12 cellular contexts compared by ENCODE assay signal in genomic region chr10:12628964-12629766, GRCh38.
DNase-seq lines count a peak whose midpoint lies in the region; ATAC-seq and TF ChIP-seq lines count a peak whose summit lies in the region.
"Had no signal": no experiment of that assay in that cellular context is flagged by ENCODE, and none has a peak within 500 bp of the region (broad histone marks: within the 10 kb centered on the region; RNA-seq: fewer than 3 reads in every experiment).

No MANE protein-coding gene starts in this region.

- peak overlapping the region in 2 of 8 donors; percentile 6 to 12 for H3K4me3 Mint-ChIP-seq in CD4-positive, alpha-beta memory T cell
- no peak overlapping the region for H3K4me3 Mint-ChIP-seq in chondrocyte (ENCODE audit: unreplicated experiment)
- H3K4me3 Mint-ChIP-seq: activated naive CD8-positive, alpha-beta T cell treated with anti-CD3 and anti-CD28 coated beads, Interleukin-2, amount 10 ng/mL, durations not matched to agents 7 days and 5 days had no signal

- no peaks in the 10 kb centered on the region for H3K27me3 Mint-ChIP-seq in CD4-positive, alpha-beta memory T cell
- no peaks in the 10 kb centered on the region for H3K27me3 Mint-ChIP-seq in chondrocyte (ENCODE audit: low read depth)
- H3K27me3 Mint-ChIP-seq: activated naive CD8-positive, alpha-beta T cell treated with anti-CD3 and anti-CD28 coated beads, Interleukin-2, amount 10 ng/mL, durations not matched to agents 7 days and 5 days had no signal

- peaks cover 12 to 20% (median 19%) of the 10 kb centered on the region in 4 donors for H3K4me1 Mint-ChIP-seq in CD4-positive, alpha-beta memory T cell
- peaks cover 28% of the 10 kb centered on the region for H3K4me1 Mint-ChIP-seq in chondrocyte (ENCODE audit: low read depth)
- H3K4me1 Mint-ChIP-seq: activated naive CD8-positive, alpha-beta T cell treated with anti-CD3 and anti-CD28 coated beads, Interleukin-2, amount 10 ng/mL, durations not matched to agents 7 days and 5 days had no signal

- H3K9me3 ChIP-seq in CD4-positive, alpha-beta memory T cell (ENCODE audit: control insufficient read depth in 1 of 2, low read length in 2 of 2), result no peaks in the 10 kb centered on the region
- H3K9me3 ChIP-seq: uterus had no signal

- H3K9me3 Mint-ChIP-seq in CD4-positive, alpha-beta memory T cell, result peaks cover 0 to 2% (median 0%) of the 10 kb centered on the region in 8 donors
- peaks cover 12% of the 10 kb centered on the region for H3K9me3 Mint-ChIP-seq in chondrocyte (ENCODE audit: low read depth)
- H3K9me3 Mint-ChIP-seq: activated naive CD8-positive, alpha-beta T cell treated with anti-CD3 and anti-CD28 coated beads, Interleukin-2, amount 10 ng/mL, durations not matched to agents 7 days and 5 days had no signal

- DNase-seq in CD4-positive, alpha-beta memory T cell, result no peak
- DNase-seq in LoVo (ENCODE audit: low spot score), result peak; percentile 32
- DNase-seq in OCI-M1 (lab: John Stamatoyannopoulos, UW), result peak; percentile 23
- peak; percentile 39 for DNase-seq in left kidney (ENCODE audit: low read depth, low spot score)
- DNase-seq in chondrocyte (ENCODE audit: low spot score), result no peak
- DNase-seq in cardiac septum (ENCODE audit: low spot score), result no peak
- DNase-seq in Right ventricle myocardium inferior (ENCODE audit: missing footprints), result no peak
- DNase-seq: activated naive CD8-positive, alpha-beta T cell treated with anti-CD3 and anti-CD28 coated beads, Interleukin-2, amount 10 ng/mL, durations not matched to agents 7 days and 5 days; NCI-H1694; nucleus accumbens; uterus had no signal

- no peaks in the 10 kb centered on the region for H3K27me3 ChIP-seq in CD4-positive, alpha-beta memory T cell (ENCODE audit: insufficient read depth, low read length)
- H3K27me3 ChIP-seq: uterus had no signal

- no peak overlapping the region for H3K4me3 ChIP-seq in CD4-positive, alpha-beta memory T cell (ENCODE audit: low read length in 2 of 2)
- H3K4me3 ChIP-seq: uterus had no signal

- H3K27ac Mint-ChIP-seq in CD4-positive, alpha-beta memory T cell, result peak overlapping the region in 4 of 7 donors; percentile 3 to 55 (median 30)
- H3K27ac Mint-ChIP-seq in chondrocyte (ENCODE audit: unreplicated experiment), result no peak overlapping the region
- H3K27ac Mint-ChIP-seq: activated naive CD8-positive, alpha-beta T cell treated with anti-CD3 and anti-CD28 coated beads, Interleukin-2, amount 10 ng/mL, durations not matched to agents 7 days and 5 days had no signal

- no peak for TF ChIP-seq CTCF in chondrocyte (IDR thresholded peaks at IDR 0.05)

- no peak overlapping the region for H3K27ac ChIP-seq in CD4-positive, alpha-beta memory T cell (ENCODE audit: low read depth, low read length)
- H3K27ac ChIP-seq: uterus had no signal

- H3K4me1 ChIP-seq in CD4-positive, alpha-beta memory T cell (ENCODE audit: insufficient read depth, low read length), result peaks cover 5% of the 10 kb centered on the region
- H3K4me1 ChIP-seq: uterus had no signal

- no peaks in the 10 kb centered on the region for H3K36me3 ChIP-seq in CD4-positive, alpha-beta memory T cell (ENCODE audit: insufficient read depth, low read length)
- H3K36me3 ChIP-seq: uterus had no signal

- ATAC-seq in HG02970 (IDR thresholded peaks at IDR 0.05; ENCODE audit: low FRiP score, unreplicated experiment), result no peak
- ATAC-seq in Right ventricle myocardium inferior, result no peak

- peaks cover 2 to 9% of the 10 kb centered on the region in 2 donors for H3K36me3 Mint-ChIP-seq in CD4-positive, alpha-beta memory T cell
- H3K36me3 Mint-ChIP-seq in chondrocyte (ENCODE audit: low read depth), result peaks cover 3% of the 10 kb centered on the region
- H3K36me3 Mint-ChIP-seq: activated naive CD8-positive, alpha-beta T cell treated with anti-CD3 and anti-CD28 coated beads, Interleukin-2, amount 10 ng/mL, durations not matched to agents 7 days and 5 days had no signal

- POLR2A ChIA-PET in CD4-positive, alpha-beta memory T cell (lab: Charles Lee; ENCODE audit: partially characterized antibody), result no interaction called here

- intact Hi-C loops in CD4-positive, alpha-beta memory T cell (cut with micrococcal nuclease), result no loop called here
- intact Hi-C loops in cardiac septum (cut with DNase I) (no loop called here), Right ventricle myocardium inferior (cut with DNase I) (no loop called here)

- CTCF ChIA-PET in CD4-positive, alpha-beta memory T cell (lab: Charles Lee; ENCODE audit: partially characterized antibody), result interaction anchor here (1.2 to 1.3 kb wide), 3 partner anchors 11 to 365 kb away, joined by 3 to 4 read pairs (median 3); no protein-coding TSS in a partner anchor

Comparison
In these comparisons a context has a peak if more than half of its experiments do, and no peak if none do; other contexts are left out.
1. DNase-seq: peak in LoVo (single experiment), OCI-M1 (single experiment) and left kidney (single experiment); none in CD4-positive, alpha-beta memory T cell (0 of 5), chondrocyte (single experiment), cardiac septum (single experiment) and Right ventricle myocardium inferior (single experiment).